ENCODE assay signal across 20 cellular contexts in the genomic region with DNA sequence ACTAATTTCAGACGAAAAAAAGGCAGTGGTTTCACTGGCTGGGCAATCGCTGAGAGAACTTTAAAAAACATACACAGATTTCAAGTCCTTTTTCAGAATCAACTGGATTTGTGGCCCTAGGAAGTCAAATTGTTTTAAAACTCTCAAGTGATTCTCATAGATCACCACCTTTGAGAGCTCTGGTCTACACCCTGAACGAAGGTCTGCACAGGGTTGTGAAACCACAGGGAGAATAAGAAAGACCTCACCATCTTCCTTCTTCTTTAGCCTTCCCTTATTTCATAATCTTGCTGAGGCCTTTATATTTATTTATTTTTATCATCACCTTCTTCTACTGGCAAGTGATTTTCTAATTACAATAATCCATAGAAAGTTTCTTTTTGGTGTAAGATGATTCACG.
"Had no signal": no experiment of that assay in that cellular context is flagged by ENCODE, and none has a peak within 500 bp of the region (broad histone marks: within the 10 kb centered on the region; RNA-seq: fewer than 3 reads in every experiment).

No MANE protein-coding gene starts in this region.

- H3K36me3 Mint-ChIP-seq: immature natural killer cell had no signal

- H3K36me3 ChIP-seq: left ventricle myocardium inferior, prostate gland, tibial nerve had no signal

- H3K27me3 ChIP-seq: body of pancreas, dorsolateral prefrontal cortex, tibial nerve had no signal

- H3K4me3 Mint-ChIP-seq: activated B cell treated with CpG ODN at 0.5 μM for 24 hours; activated CD8-positive, alpha-beta T cell treated with anti-CD3 and anti-CD28 coated beads for 36 hours; activated naive CD8-positive, alpha-beta T cell treated with anti-CD3 and anti-CD28 coated beads for 36 hours; activated T-helper 17 cell treated with anti-CD3 and anti-CD28 coated beads, Interleukin-2, amount 50 U/mL, for 72 hours; stimulated activated naive CD8-positive, alpha-beta T cell treated with anti-CD3 and anti-CD28 coated beads, Interleukin-15, Interleukin-2, amounts not matched to agents 100 ng/mL and 50 ng/mL, for 24 hours had no signal

- DNase-seq: activated B cell treated with CpG ODN at 0.5 μM for 24 hours; activated CD4-positive, alpha-beta T cell treated with anti-CD3 and anti-CD28 coated beads for 48 hours; activated CD8-positive, alpha-beta T cell treated with anti-CD3 and anti-CD28 coated beads for 36 hours; activated naive CD4-positive, alpha-beta T cell; activated naive CD8-positive, alpha-beta T cell treated with anti-CD3 and anti-CD28 coated beads for 36 hours; activated T-cell treated with anti-CD3 and anti-CD28 coated beads, Interleukin-2, amount 50 U/mL, for 1 hour; amygdala; body of pancreas; caudate nucleus; dorsolateral prefrontal cortex; immature natural killer cell; left ventricle myocardium inferior; mammary epithelial cell; right cardiac atrium; stimulated activated CD4-positive, alpha-beta T cell treated with anti-CD3 and anti-CD28 coated beads, Interleukin-15, amount 100 ng/mL, for 24 hours; stimulated activated CD4-positive, alpha-beta T cell treated with anti-CD3 and anti-CD28 coated beads, Interleukin-2, amount 100 ng/mL, for 48 hours had no signal

- H3K27me3 Mint-ChIP-seq: activated CD8-positive, alpha-beta T cell treated with anti-CD3 and anti-CD28 coated beads for 36 hours; activated naive CD8-positive, alpha-beta T cell treated with anti-CD3 and anti-CD28 coated beads for 36 hours; activated T-helper 17 cell treated with anti-CD3 and anti-CD28 coated beads, Interleukin-2, amount 50 U/mL, for 72 hours; stimulated activated naive CD8-positive, alpha-beta T cell treated with anti-CD3 and anti-CD28 coated beads, Interleukin-15, Interleukin-2, amounts not matched to agents 100 ng/mL and 50 ng/mL, for 24 hours had no signal

- H3K4me3 ChIP-seq: body of pancreas, dorsolateral prefrontal cortex, left ventricle myocardium inferior, prostate gland, tibial nerve had no signal

- ATAC-seq: activated CD8-positive, alpha-beta T cell treated with anti-CD3 and anti-CD28 coated beads for 36 hours; activated T-helper 17 cell treated with anti-CD3 and anti-CD28 coated beads, Interleukin-2, amount 50 U/mL, for 72 hours; body of pancreas had no signal

- H3K4me1 ChIP-seq: body of pancreas, prostate gland had no signal

- H3K9me3 ChIP-seq: body of pancreas, left ventricle myocardium inferior, prostate gland, tibial nerve had no signal

- H3K27ac ChIP-seq: body of pancreas, dorsolateral prefrontal cortex, left ventricle myocardium inferior, prostate gland, tibial nerve had no signal

- H3K27ac Mint-ChIP-seq: activated B cell treated with CpG ODN at 0.5 μM for 24 hours; activated CD8-positive, alpha-beta T cell treated with anti-CD3 and anti-CD28 coated beads for 36 hours; activated naive CD8-positive, alpha-beta T cell treated with anti-CD3 and anti-CD28 coated beads for 36 hours; activated T-helper 17 cell treated with anti-CD3 and anti-CD28 coated beads, Interleukin-2, amount 50 U/mL, for 72 hours; stimulated activated naive CD8-positive, alpha-beta T cell treated with anti-CD3 and anti-CD28 coated beads, Interleukin-15, Interleukin-2, amounts not matched to agents 100 ng/mL and 50 ng/mL, for 24 hours had no signal
